ENCODE assay signal across 27 cellular contexts in genomic region chr18:13661779-13662271, GRCh38.
"Had no signal": no experiment of that assay in that cellular context is flagged by ENCODE, and none has a peak within 500 bp of the region (broad histone marks: within the 10 kb centered on the region; RNA-seq: fewer than 3 reads in every experiment).

No MANE protein-coding gene starts in this region.

- ATAC-seq: activated CD4-positive, alpha-beta T cell treated with anti-CD3 and anti-CD28 coated beads for 36 hours; left colon; lower lobe of right lung; natural killer cell had no signal

- H3K9me3 Mint-ChIP-seq: activated naive CD4-positive, alpha-beta T cell treated with anti-CD3 and anti-CD28 coated beads for 36 hours; activated naive CD8-positive, alpha-beta T cell treated with anti-CD3 and anti-CD28 coated beads for 36 hours; activated T-helper 1 cell treated with anti-CD3 and anti-CD28 coated beads, Interleukin-12 subunit alpha, Interleukin-12 subunit beta, Interleukin-2, Interleukin-4 antibody, amounts not matched to agents 30 ng/mL and 10 ng/mL and 1 ng/mL, durations not matched to agents 14 hours and 24 hours and 36 hours; central memory CD8-positive, alpha-beta T cell; dendritic cell treated with granulocyte-macrophage colony-stimulating factor and Interleukin-4, amounts not matched to agents 40 ng/mL and 50 ng/mL, for 4 days; immature natural killer cell; natural killer cell had no signal

- H3K27me3 Mint-ChIP-seq: activated CD4-positive, alpha-beta T cell treated with anti-CD3 and anti-CD28 coated beads for 36 hours; activated naive CD8-positive, alpha-beta T cell treated with anti-CD3 and anti-CD28 coated beads for 36 hours; central memory CD8-positive, alpha-beta T cell; dendritic cell treated with granulocyte-macrophage colony-stimulating factor and Interleukin-4, amounts not matched to agents 40 ng/mL and 50 ng/mL, for 4 days had no signal

- H3K27ac ChIP-seq: lower lobe of right lung, spleen had no signal

- H3K4me3 ChIP-seq: lower lobe of right lung, spleen, testis had no signal

- H3K4me1 Mint-ChIP-seq: central memory CD8-positive, alpha-beta T cell; immature natural killer cell; natural killer cell had no signal

- FAIRE-seq: endometrium, kidney had no signal

- H3K4me1 ChIP-seq: lower lobe of right lung had no signal

- H3K4me3 Mint-ChIP-seq: activated CD4-positive, alpha-beta T cell treated with anti-CD3 and anti-CD28 coated beads for 36 hours; activated naive CD4-positive, alpha-beta T cell treated with anti-CD3 and anti-CD28 coated beads for 36 hours; activated naive CD8-positive, alpha-beta T cell treated with anti-CD3 and anti-CD28 coated beads for 36 hours; activated T-helper 1 cell treated with anti-CD3 and anti-CD28 coated beads, Interleukin-12 subunit alpha, Interleukin-12 subunit beta, Interleukin-2, Interleukin-4 antibody, amounts not matched to agents 30 ng/mL and 10 ng/mL and 1 ng/mL, durations not matched to agents 14 hours and 24 hours and 36 hours; central memory CD8-positive, alpha-beta T cell; dendritic cell treated with granulocyte-macrophage colony-stimulating factor and Interleukin-4, amounts not matched to agents 40 ng/mL and 50 ng/mL, for 4 days; immature natural killer cell; natural killer cell had no signal

- H3K9me3 ChIP-seq: lower lobe of right lung, spleen, testis had no signal

- H3K27me3 ChIP-seq: spleen, testis had no signal

- H3K27ac Mint-ChIP-seq: activated CD4-positive, alpha-beta T cell treated with anti-CD3 and anti-CD28 coated beads for 36 hours; activated naive CD4-positive, alpha-beta T cell treated with anti-CD3 and anti-CD28 coated beads for 36 hours; activated naive CD8-positive, alpha-beta T cell treated with anti-CD3 and anti-CD28 coated beads for 36 hours; activated T-helper 1 cell treated with anti-CD3 and anti-CD28 coated beads, Interleukin-12 subunit alpha, Interleukin-12 subunit beta, Interleukin-2, Interleukin-4 antibody, amounts not matched to agents 30 ng/mL and 10 ng/mL and 1 ng/mL, durations not matched to agents 14 hours and 24 hours and 36 hours; dendritic cell treated with granulocyte-macrophage colony-stimulating factor and Interleukin-4, amounts not matched to agents 40 ng/mL and 50 ng/mL, for 4 days; natural killer cell had no signal

- DNase-seq: activated CD4-positive, alpha-beta T cell treated with anti-CD3 and anti-CD28 coated beads for 36 hours; activated CD4-positive, alpha-beta T cell treated with anti-CD3 and anti-CD28 coated beads, Interleukin-2, amount 50 U/mL, for 4 hours; activated CD4-positive, CD25-positive, alpha-beta regulatory T cell; activated effector memory CD4-positive, alpha-beta T cell treated with anti-CD3 and anti-CD28 coated beads, Interleukin-2, amount 50 U/mL, for 16 hours; activated naive CD4-positive, alpha-beta T cell treated with anti-CD3 and anti-CD28 coated beads for 36 hours; activated naive CD8-positive, alpha-beta T cell treated with anti-CD3 and anti-CD28 coated beads for 36 hours; activated T-cell treated with anti-CD3 and anti-CD28 coated beads for 4 hours; amniotic stem cell; effector CD4-positive, alpha-beta T cell; foreskin fibroblast; head of caudate nucleus; hypothalamus; immature natural killer cell; kidney; left colon; lower lobe of right lung; mesenchymal stem cell; natural killer cell; posterior cingulate gyrus; spleen; stimulated activated naive CD4-positive, alpha-beta T cell; testis; trophoblast cell had no signal
